8 cellular contexts compared by ENCODE assay signal in the genomic region with DNA sequence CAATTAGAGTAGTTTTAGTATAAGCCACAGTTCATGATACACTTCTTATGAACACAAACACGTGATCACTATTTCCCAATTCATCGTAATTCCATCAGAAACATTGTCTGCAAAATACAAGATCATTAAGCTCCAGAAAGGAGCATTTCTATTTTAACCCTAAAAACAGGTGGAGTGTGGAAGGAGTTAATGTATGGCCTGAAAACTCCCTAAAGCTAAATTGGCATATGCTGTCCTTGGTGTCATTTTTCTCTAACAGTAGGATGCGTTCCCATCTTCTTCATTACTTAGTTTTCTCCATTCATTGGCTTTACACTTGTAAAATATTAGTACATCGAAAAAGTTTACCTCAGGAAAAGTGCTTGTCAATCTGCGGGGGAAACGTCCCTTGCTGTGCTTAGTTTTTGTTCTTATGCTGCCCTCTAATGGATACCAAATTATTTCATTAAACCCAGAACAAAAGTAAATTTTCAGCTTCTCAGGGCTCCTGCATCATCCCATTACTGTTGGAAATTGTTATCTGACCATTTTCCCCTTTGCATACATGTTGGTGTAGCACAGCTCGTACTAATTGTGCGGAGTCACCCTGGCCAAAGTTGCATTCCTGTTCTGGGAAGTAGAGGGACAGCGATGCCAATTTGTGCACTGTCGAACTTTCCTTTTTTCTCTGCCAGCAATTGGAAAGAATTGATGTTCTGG.
DNase-seq lines count a peak whose midpoint lies in the region; ATAC-seq lines count a peak whose summit lies in the region.

No MANE protein-coding gene starts in this region.

- H2BK12ac ChIP-seq in mesenchymal stem cell (ENCODE audit: low read length in 2 of 2), result no peak overlapping the region

- H3K4me3 Mint-ChIP-seq in activated CD4-positive, alpha-beta T cell treated with anti-CD3 and anti-CD28 coated beads for 36 hours, result no peak overlapping the region

- no peak overlapping the region for H2AFZ ChIP-seq in mesenchymal stem cell (ENCODE audit: low read depth, low read length)

- H2BK120ac ChIP-seq in mesenchymal stem cell (ENCODE audit: low read depth, low read length), result no peak overlapping the region

- no peaks in the 10 kb centered on the region for H3K9me3 Mint-ChIP-seq in activated CD4-positive, alpha-beta T cell treated with anti-CD3 and anti-CD28 coated beads for 36 hours (ENCODE audit: low read depth)

- ATAC-seq in activated CD4-positive, alpha-beta T cell treated with anti-CD3 and anti-CD28 coated beads for 36 hours, result no peak
- peak; percentile 77 for ATAC-seq in GM21360 (IDR thresholded peaks at IDR 0.05; ENCODE audit: unreplicated experiment)
- no peak for ATAC-seq in HG03457 (IDR thresholded peaks at IDR 0.05; ENCODE audit: unreplicated experiment)

- no peaks in the 10 kb centered on the region for H3K36me3 ChIP-seq in HUES48 (ENCODE audit: control insufficient read depth, insufficient read depth, low read length)
- peaks cover 0 to 15% of the 10 kb centered on the region in 2 experiments for H3K36me3 ChIP-seq in mesenchymal stem cell (ENCODE audit: control insufficient read depth in 1 of 2, insufficient read depth in 2 of 2, low read depth in 1 of 2, low read length in 2 of 2)

- H3K4me1 ChIP-seq in HUES48 (ENCODE audit: control insufficient read depth, insufficient read depth, low read length) (peaks cover 48% of the 10 kb centered on the region), mesenchymal stem cell (ENCODE audit: control insufficient read depth, insufficient read depth, low read depth, low read length) (no peaks in the 10 kb centered on the region)

- H3K4me3 ChIP-seq in HUES48 (ENCODE audit: low read depth, low read length) (no peak overlapping the region), mesenchymal stem cell (ENCODE audit: insufficient read depth in 1 of 2, low read depth in 1 of 2, low read length in 2 of 2) (peak overlapping the region in 1 of 2 experiments; percentile 26)

- H3K27ac ChIP-seq in HUES48 (ENCODE audit: low read depth, low read length) (peak overlapping the region; percentile 7), mesenchymal stem cell (ENCODE audit: low read length, poor library complexity, severe bottlenecking) (no peak overlapping the region)

- H4K91ac ChIP-seq in mesenchymal stem cell (ENCODE audit: low read length), result no peak overlapping the region

- no peak overlapping the region for H3K18ac ChIP-seq in mesenchymal stem cell (ENCODE audit: low read depth in 1 of 2, low read length in 2 of 2)

- no peak overlapping the region for H3K4me2 ChIP-seq in mesenchymal stem cell (ENCODE audit: low read length, poor library complexity, severe bottlenecking)

- no peak overlapping the region for H3K4ac ChIP-seq in mesenchymal stem cell (ENCODE audit: low read depth in 1 of 2, low read length in 2 of 2)

- DNase-seq in activated CD4-positive, alpha-beta T cell treated with anti-CD3 and anti-CD28 coated beads for 36 hours, result peak; percentile 31
- no peak for DNase-seq in activated CD4-positive, alpha-beta T cell treated with anti-CD3 and anti-CD28 coated beads for 1 hour
- peak; percentile 48 for DNase-seq in RPMI7951 (ENCODE audit: low read depth)
- peak; percentile 60 to 67 for DNase-seq in dermis microvascular lymphatic vessel endothelial cell (ENCODE audit: low read depth in 2 of 2)
- DNase-seq in mesenchymal stem cell, result peak; percentile 53

- no peaks in the 10 kb centered on the region for H3K27me3 ChIP-seq in HUES48 (ENCODE audit: control insufficient read depth, insufficient read depth, low read length)
- H3K27me3 ChIP-seq in mesenchymal stem cell (ENCODE audit: control insufficient read depth in 1 of 2, insufficient read depth in 1 of 2, low read length in 2 of 2), result no peaks in the 10 kb centered on the region

- no peaks in the 10 kb centered on the region for H3K9me3 ChIP-seq in HUES48 (ENCODE audit: control insufficient read depth, insufficient read depth, low read length)
- no peaks in the 10 kb centered on the region for H3K9me3 ChIP-seq in mesenchymal stem cell (ENCODE audit: control insufficient read depth, low read length)

- POLR2A ChIA-PET in activated CD4-positive, alpha-beta T cell treated with anti-CD3 and anti-CD28 coated beads for 36 hours (lab: Charles Lee), result interaction anchor here (1.0 kb wide), 1 partner anchor 255 kb away, joined by 4 read pairs; no protein-coding TSS in a partner anchor

- H3K14ac ChIP-seq in mesenchymal stem cell (ENCODE audit: low read length in 2 of 2), result no peak overlapping the region

- intact Hi-C loops in activated CD4-positive, alpha-beta T cell treated with anti-CD3 and anti-CD28 coated beads for 36 hours (cut with DNase I, micrococcal nuclease), result loop anchor here (1.0 to 5.0 kb wide), 8 partner anchors 253 to 1217 kb away; no protein-coding TSS in a partner anchor

- no peaks in the 10 kb centered on the region for H3K36me3 Mint-ChIP-seq in activated CD4-positive, alpha-beta T cell treated with anti-CD3 and anti-CD28 coated beads for 36 hours (ENCODE audit: low read depth)

- H3K4me1 Mint-ChIP-seq in activated CD4-positive, alpha-beta T cell treated with anti-CD3 and anti-CD28 coated beads for 36 hours, result peaks cover 4% of the 10 kb centered on the region

- no peak overlapping the region for H2AK5ac ChIP-seq in mesenchymal stem cell (ENCODE audit: low read length, severe bottlenecking)

- no peak overlapping the region for H2BK15ac ChIP-seq in mesenchymal stem cell (ENCODE audit: low read depth, poor library complexity, severe bottlenecking)

- no peak overlapping the region for H4K8ac ChIP-seq in mesenchymal stem cell (ENCODE audit: low read length)

- WGBS in mesenchymal stem cell, result 48% methylated on average over 8 of the region's 10 CpGs

- no peaks in the 10 kb centered on the region for H3K27me3 Mint-ChIP-seq in activated CD4-positive, alpha-beta T cell treated with anti-CD3 and anti-CD28 coated beads for 36 hours

- CTCF ChIA-PET in activated CD4-positive, alpha-beta T cell treated with anti-CD3 and anti-CD28 coated beads for 36 hours (lab: Charles Lee), result interaction anchor here (0.7 to 3.3 kb wide), 24 partner anchors 9 to 1214 kb away, joined by 3 to 24 read pairs (median 4); no protein-coding TSS in a partner anchor

- H3K9ac ChIP-seq in HUES48 (ENCODE audit: low read depth, low read length) (no peak overlapping the region), mesenchymal stem cell (ENCODE audit: low read length) (peak overlapping the region; percentile 49)

- no peak overlapping the region for H3K27ac Mint-ChIP-seq in activated CD4-positive, alpha-beta T cell treated with anti-CD3 and anti-CD28 coated beads for 36 hours

- H3K79me1 ChIP-seq in mesenchymal stem cell (replicated peaks; ENCODE audit: low read length, poor library complexity, severe bottlenecking), result no peaks in the 10 kb centered on the region

- H2BK5ac ChIP-seq in mesenchymal stem cell (ENCODE audit: low read depth, low read length, poor library complexity, severe bottlenecking), result no peak overlapping the region

- no peak overlapping the region for H3K23ac ChIP-seq in mesenchymal stem cell (ENCODE audit: low read length in 2 of 2)
